Comparison of ENCODE assay signal across 21 cellular contexts in genomic region chr13:71677114-71677513, GRCh38.
DNase-seq lines count a peak whose midpoint lies in the region; ATAC-seq and TF ChIP-seq lines count a peak whose summit lies in the region.
"Had no signal": no experiment of that assay in that cellular context is flagged by ENCODE, and none has a peak within 500 bp of the region (broad histone marks: within the 10 kb centered on the region; RNA-seq: fewer than 3 reads in every experiment).

No MANE protein-coding gene starts in this region.

- intact Hi-C loops in mammary epithelial cell (cut with micrococcal nuclease), result no loop called here

- H3K9me3 Mint-ChIP-seq in neural progenitor cell, result peaks cover 5% of the 10 kb centered on the region
- H3K9me3 Mint-ChIP-seq: CD8-positive, alpha-beta T cell had no signal

- dilution Hi-C loops in mammary epithelial cell (cut with HindIII; ENCODE audit: low sequenced_read_pairs), result no loop called here

- TF ChIP-seq CTCF in neural progenitor cell (IDR thresholded peaks at IDR 0.05) (no peak), mammary epithelial cell (conservative IDR thresholded peaks at IDR 0.05 in 1 of 2, IDR thresholded peaks at IDR 0.05 in 1 of 2; ENCODE audit: extremely low read depth in 1 of 2, insufficient read depth in 1 of 2, low read depth in 1 of 2, low read length in 2 of 2) (no peak)

- DNase-seq in DMS 273 treated with DMSO at 0.1 percent for 48 hours (lab: John Stamatoyannopoulos, UW) (peak; percentile 30), NCI-H1417 (lab: John Stamatoyannopoulos, UW) (peak in 2 of 3 experiments; percentile 25 to 63), SK-N-MC (ENCODE audit: low read depth, low spot score) (peak; percentile 8), neural progenitor cell (ENCODE audit: low spot score) (no peak), mammary epithelial cell (no peak), GF-D8 (lab: John Stamatoyannopoulos, UW) (no peak)
- DNase-seq: Calu3; CD8-positive, alpha-beta T cell; DMS79 treated with DMSO at 0.1 percent for 48 hours; H7; IMR-90; Karpas-422; NCI-H1092 treated with DMSO at 0.1 percent for 48 hours; NCI-H187; NCI-H446 treated with DMSO at 0.1 percent for 48 hours; PC-3; RPMI8226; SHP77 treated with DMSO at 0.1 percent for 48 hours; T-helper 1 cell had no signal

- no peak overlapping the region for H3K4me3 Mint-ChIP-seq in neural progenitor cell
- H3K4me3 Mint-ChIP-seq: CD8-positive, alpha-beta T cell had no signal

- ATAC-seq in HG02938 (IDR thresholded peaks at IDR 0.05; ENCODE audit: unreplicated experiment), result no peak
- ATAC-seq: CD8-positive, alpha-beta T cell; PC-3 had no signal

- in situ Hi-C loops in mammary epithelial cell (cut with MboI; ENCODE audit: low sequenced_read_pairs in 2 of 2), result no loop called here

- H2AFZ ChIP-seq in neural progenitor cell (replicated peaks) (no peak overlapping the region), mammary epithelial cell (ENCODE audit: low read depth, low read length) (no peak overlapping the region)

- CTCF ChIA-PET in mammary epithelial cell (lab: Charles Lee; ENCODE audit: low non-redundant PET), result no interaction called here

- H3K79me2 ChIP-seq in neural progenitor cell (ENCODE audit: low read depth) (no peaks in the 10 kb centered on the region), mammary epithelial cell (ENCODE audit: insufficient read depth, low read length) (no peaks in the 10 kb centered on the region)

- H3K36me3 Mint-ChIP-seq in neural progenitor cell, result peaks cover 28% of the 10 kb centered on the region
- H3K36me3 Mint-ChIP-seq: CD8-positive, alpha-beta T cell had no signal

- H3K9me3 ChIP-seq in SK-N-MC (ENCODE audit: low read depth, low read length), result no peaks in the 10 kb centered on the region
- H3K9me3 ChIP-seq in neural progenitor cell (ENCODE audit: low read depth), result no peaks in the 10 kb centered on the region
- no peaks in the 10 kb centered on the region for H3K9me3 ChIP-seq in mammary epithelial cell (replicated peaks; ENCODE audit: insufficient read depth, low read length)

- WGBS in mammary epithelial cell (ENCODE audit: low coverage, missing lambda C conversion rate), result 82% methylated on average over 2 of the region's 2 CpGs

- H3K4me3 ChIP-seq in SK-N-MC (no peak overlapping the region), neural progenitor cell (no peak overlapping the region), mammary epithelial cell (replicated peaks in 1 of 3; ENCODE audit: insufficient read depth in 1 of 3, low read depth in 2 of 3, low read length in 3 of 3) (no peak overlapping the region)
- H3K4me3 ChIP-seq: BLaER1 treated with 17β-estradiol and CSF1 and Interleukin-3, amounts not matched to agents 10 nM and 100 nM had no signal

- H3K27me3 ChIP-seq in neural progenitor cell (no peaks in the 10 kb centered on the region), mammary epithelial cell (ENCODE audit: insufficient read depth, low read length) (no peaks in the 10 kb centered on the region)
- H3K27me3 ChIP-seq: BLaER1 treated with 17β-estradiol and CSF1 and Interleukin-3, amounts not matched to agents 10 nM and 100 nM had no signal

- peak overlapping the region; percentile 74 for H3K27ac Mint-ChIP-seq in neural progenitor cell
- H3K27ac Mint-ChIP-seq: CD8-positive, alpha-beta T cell had no signal

- H3K4me1 Mint-ChIP-seq in neural progenitor cell, result peaks cover 8% of the 10 kb centered on the region

- H4K20me1 ChIP-seq in neural progenitor cell (ENCODE audit: low read depth) (no peaks in the 10 kb centered on the region), mammary epithelial cell (ENCODE audit: insufficient read depth, low read length) (no peaks in the 10 kb centered on the region)
- H4K20me1 ChIP-seq: BLaER1 treated with 17β-estradiol and CSF1 and Interleukin-3, amounts not matched to agents 10 nM and 100 nM had no signal

- BruUV-seq in mammary epithelial cell (replicated peaks; lab: Mats Ljungman, UMichigan), result no TSS peak

- H3K4me1 ChIP-seq in neural progenitor cell (no peaks in the 10 kb centered on the region), mammary epithelial cell (ENCODE audit: insufficient read depth, low read length) (no peaks in the 10 kb centered on the region)
- H3K4me1 ChIP-seq: BLaER1 treated with 17β-estradiol and CSF1 and Interleukin-3, amounts not matched to agents 10 nM and 100 nM had no signal

- no peak overlapping the region for H3K4me2 ChIP-seq in neural progenitor cell
- H3K4me2 ChIP-seq in mammary epithelial cell (ENCODE audit: insufficient read depth, low read depth, low read length), result no peak overlapping the region
- H3K4me2 ChIP-seq: BLaER1 treated with 17β-estradiol and CSF1 and Interleukin-3, amounts not matched to agents 10 nM and 100 nM had no signal

- H3K36me3 ChIP-seq in SK-N-MC (ENCODE audit: insufficient read depth, low read length), result no peaks in the 10 kb centered on the region
- H3K36me3 ChIP-seq in neural progenitor cell, result peaks cover 14% of the 10 kb centered on the region
- no peaks in the 10 kb centered on the region for H3K36me3 ChIP-seq in mammary epithelial cell (ENCODE audit: insufficient read depth, low read length)
- H3K36me3 ChIP-seq: BLaER1 treated with 17β-estradiol and CSF1 and Interleukin-3, amounts not matched to agents 10 nM and 100 nM had no signal

- H3K9ac ChIP-seq in SK-N-MC (ENCODE audit: insufficient read length) (no peak overlapping the region), neural progenitor cell (no peak overlapping the region), mammary epithelial cell (ENCODE audit: insufficient read depth, low read length) (no peak overlapping the region)
- H3K9ac ChIP-seq: BLaER1 treated with 17β-estradiol and CSF1 and Interleukin-3, amounts not matched to agents 10 nM and 100 nM had no signal

- H3K27ac ChIP-seq in SK-N-MC (no peak overlapping the region), neural progenitor cell (no peak overlapping the region), mammary epithelial cell (ENCODE audit: insufficient read depth, low read depth, low read length) (no peak overlapping the region)
- H3K27ac ChIP-seq: BLaER1 treated with 17β-estradiol and CSF1 and Interleukin-3, amounts not matched to agents 10 nM and 100 nM had no signal

- no peaks in the 10 kb centered on the region for H3F3A ChIP-seq in neural progenitor cell (ENCODE audit: low read depth)

- peaks cover 2% of the 10 kb centered on the region for H3K27me3 Mint-ChIP-seq in neural progenitor cell (ENCODE audit: insufficient read depth, low read depth)

Comparison
In these comparisons a context has a peak if more than half of its experiments do, and no peak if none do; other contexts are left out.
1. DNase-seq: peak in DMS 273 treated with DMSO at 0.1 percent for 48 hours (single experiment), NCI-H1417 (2 of 3) and SK-N-MC (single experiment); none in neural progenitor cell (single experiment), mammary epithelial cell (single experiment) and GF-D8 (single experiment).